In the genomic region with DNA sequence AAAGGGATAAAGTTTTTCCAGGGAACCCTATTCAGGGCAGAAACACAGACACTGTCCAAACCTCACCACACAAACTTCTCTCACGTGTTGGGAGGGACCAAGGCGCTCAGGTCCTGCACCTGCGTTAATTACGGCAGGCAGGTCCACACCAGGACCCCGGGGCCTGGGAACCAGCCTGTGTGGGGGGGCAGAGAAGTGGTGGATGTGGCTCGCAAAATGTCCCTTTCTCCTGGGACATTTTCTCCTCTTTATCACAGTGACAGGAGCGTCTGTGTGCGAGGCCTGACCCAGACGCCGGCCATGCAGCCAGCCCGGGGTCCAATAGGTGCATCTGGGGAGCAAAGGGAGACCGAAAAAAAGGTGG, we compare ENCODE assay signal across 1 cellular context.
TF ChIP-seq lines count a peak whose summit lies in the region.

No MANE protein-coding gene starts in this region.

TF ChIP-seq in K562, 482 proteins besides CTCF, POLR2A, EP300 and RAD21 (continued from another document):
- TF ChIP-seq, protein P1, sequence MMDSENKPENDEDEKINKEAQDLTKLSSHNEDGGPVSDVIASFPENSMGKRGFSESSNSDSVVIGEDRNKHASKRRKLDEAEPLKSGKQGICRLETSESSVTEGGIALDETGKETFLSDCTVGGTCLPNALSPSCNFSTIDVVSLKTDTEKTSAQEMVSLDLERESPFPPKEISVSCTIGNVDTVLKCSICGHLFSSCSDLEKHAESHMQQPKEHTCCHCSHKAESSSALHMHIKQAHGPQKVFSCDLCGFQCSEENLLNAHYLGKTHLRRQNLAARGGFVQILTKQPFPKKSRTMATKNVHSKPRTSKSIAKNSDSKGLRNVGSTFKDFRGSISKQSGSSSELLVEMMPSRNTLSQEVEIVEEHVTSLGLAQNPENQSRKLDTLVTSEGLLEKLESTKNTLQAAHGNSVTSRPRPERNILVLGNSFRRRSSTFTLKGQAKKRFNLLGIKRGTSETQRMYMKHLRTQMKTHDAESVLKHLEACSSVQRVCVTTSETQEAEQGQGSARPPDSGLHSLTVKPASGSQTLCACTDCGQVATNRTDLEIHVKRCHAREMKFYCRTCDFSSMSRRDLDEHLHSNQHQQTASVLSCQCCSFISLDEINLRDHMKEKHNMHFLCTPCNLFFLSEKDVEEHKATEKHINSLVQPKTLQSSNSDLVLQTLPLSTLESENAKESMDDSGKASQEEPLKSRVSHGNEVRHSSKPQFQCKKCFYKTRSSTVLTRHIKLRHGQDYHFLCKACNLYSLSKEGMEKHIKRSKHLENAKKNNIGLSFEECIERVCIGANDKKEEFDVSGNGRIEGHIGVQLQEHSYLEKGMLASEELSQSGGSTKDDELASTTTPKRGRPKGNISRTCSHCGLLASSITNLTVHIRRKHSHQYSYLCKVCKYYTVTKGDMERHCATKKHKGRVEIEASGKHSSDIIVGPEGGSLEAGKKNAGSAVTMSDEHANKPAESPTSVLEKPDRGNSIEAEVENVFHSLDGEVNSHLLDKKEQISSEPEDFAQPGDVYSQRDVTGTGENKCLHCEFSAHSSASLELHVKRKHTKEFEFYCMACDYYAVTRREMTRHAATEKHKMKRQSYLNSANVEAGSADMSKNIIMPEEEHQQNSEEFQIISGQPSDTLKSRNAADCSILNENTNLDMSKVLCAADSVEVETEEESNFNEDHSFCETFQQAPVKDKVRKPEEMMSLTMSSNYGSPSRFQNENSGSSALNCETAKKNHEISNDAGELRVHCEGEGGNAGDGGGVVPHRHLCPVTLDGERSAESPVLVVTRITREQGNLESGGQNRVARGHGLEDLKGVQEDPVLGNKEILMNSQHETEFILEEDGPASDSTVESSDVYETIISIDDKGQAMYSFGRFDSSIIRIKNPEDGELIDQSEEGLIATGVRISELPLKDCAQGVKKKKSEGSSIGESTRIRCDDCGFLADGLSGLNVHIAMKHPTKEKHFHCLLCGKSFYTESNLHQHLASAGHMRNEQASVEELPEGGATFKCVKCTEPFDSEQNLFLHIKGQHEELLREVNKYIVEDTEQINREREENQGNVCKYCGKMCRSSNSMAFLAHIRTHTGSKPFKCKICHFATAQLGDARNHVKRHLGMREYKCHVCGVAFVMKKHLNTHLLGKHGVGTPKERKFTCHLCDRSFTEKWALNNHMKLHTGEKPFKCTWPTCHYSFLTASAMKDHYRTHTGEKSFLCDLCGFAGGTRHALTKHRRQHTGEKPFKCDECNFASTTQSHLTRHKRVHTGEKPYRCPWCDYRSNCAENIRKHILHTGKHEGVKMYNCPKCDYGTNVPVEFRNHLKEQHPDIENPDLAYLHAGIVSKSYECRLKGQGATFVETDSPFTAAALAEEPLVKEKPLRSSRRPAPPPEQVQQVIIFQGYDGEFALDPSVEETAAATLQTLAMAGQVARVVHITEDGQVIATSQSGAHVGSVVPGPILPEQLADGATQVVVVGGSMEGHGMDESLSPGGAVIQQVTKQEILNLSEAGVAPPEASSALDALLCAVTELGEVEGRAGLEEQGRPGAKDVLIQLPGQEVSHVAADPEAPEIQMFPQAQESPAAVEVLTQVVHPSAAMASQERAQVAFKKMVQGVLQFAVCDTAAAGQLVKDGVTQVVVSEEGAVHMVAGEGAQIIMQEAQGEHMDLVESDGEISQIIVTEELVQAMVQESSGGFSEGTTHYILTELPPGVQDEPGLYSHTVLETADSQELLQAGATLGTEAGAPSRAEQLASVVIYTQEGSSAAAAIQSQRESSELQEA (IDR thresholded peaks at IDR 0.05; ENCODE audit: low read depth) = no peak
- TF ChIP-seq ZNF551 (CRISPR knock-in tag; IDR thresholded peaks at IDR 0.05) (no peak), HES1 (IDR thresholded peaks at IDR 0.05; ENCODE audit: low read depth) (no peak), ZNF197 (CRISPR knock-in tag; IDR thresholded peaks at IDR 0.05; ENCODE audit: low read depth) (no peak), PBX2 (CRISPR knock-in tag; IDR thresholded peaks at IDR 0.05; ENCODE audit: low read depth) (no peak), PBX2 (tag; conservative IDR thresholded peaks at IDR 0.05; ENCODE audit: low read depth) (no peak), MIER1 (IDR thresholded peaks at IDR 0.05; ENCODE audit: low read depth) (no peak), CTCFL (IDR thresholded peaks at IDR 0.05; ENCODE audit: borderline replicate concordance, insufficient read depth, low read depth, low read length, poor library complexity, severe bottlenecking) (no peak), CEBPB (tag; IDR thresholded peaks at IDR 0.05) (no peak), PHF20 (IDR thresholded peaks at IDR 0.05; ENCODE audit: partially characterized antibody) (no peak), SP2 (IDR thresholded peaks at IDR 0.05; ENCODE audit: extremely low read depth, low read depth, low read length, poor library complexity, severe bottlenecking) (no peak), ZNF217 (CRISPR knock-in tag; IDR thresholded peaks at IDR 0.05) (no peak)
- TF ChIP-seq, protein P2, sequence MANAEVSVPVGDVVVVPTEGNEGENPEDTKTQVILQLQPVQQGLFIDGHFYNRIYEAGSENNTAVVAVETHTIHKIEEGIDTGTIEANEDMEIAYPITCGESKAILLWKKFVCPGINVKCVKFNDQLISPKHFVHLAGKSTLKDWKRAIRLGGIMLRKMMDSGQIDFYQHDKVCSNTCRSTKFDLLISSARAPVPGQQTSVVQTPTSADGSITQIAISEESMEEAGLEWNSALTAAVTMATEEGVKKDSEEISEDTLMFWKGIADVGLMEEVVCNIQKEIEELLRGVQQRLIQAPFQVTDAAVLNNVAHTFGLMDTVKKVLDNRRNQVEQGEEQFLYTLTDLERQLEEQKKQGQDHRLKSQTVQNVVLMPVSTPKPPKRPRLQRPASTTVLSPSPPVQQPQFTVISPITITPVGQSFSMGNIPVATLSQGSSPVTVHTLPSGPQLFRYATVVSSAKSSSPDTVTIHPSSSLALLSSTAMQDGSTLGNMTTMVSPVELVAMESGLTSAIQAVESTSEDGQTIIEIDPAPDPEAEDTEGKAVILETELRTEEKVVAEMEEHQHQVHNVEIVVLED (CRISPR knock-in tag; IDR thresholded peaks at IDR 0.05) = no peak
- TF ChIP-seq, protein P3, sequence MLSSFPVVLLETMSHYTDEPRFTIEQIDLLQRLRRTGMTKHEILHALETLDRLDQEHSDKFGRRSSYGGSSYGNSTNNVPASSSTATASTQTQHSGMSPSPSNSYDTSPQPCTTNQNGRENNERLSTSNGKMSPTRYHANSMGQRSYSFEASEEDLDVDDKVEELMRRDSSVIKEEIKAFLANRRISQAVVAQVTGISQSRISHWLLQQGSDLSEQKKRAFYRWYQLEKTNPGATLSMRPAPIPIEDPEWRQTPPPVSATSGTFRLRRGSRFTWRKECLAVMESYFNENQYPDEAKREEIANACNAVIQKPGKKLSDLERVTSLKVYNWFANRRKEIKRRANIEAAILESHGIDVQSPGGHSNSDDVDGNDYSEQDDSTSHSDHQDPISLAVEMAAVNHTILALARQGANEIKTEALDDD (IDR thresholded peaks at IDR 0.05) = no peak
